ENCODE assay signal across 8 cellular contexts in genomic region chr15:83066761-83067637, GRCh38. TPM values are rescaled to one million over a fixed set of nuclear protein-coding genes. Genes with fewer than 3 reads are reported as not detected.
DNase-seq lines count a peak whose midpoint lies in the region; ATAC-seq, FAIRE-seq and TF ChIP-seq lines count a peak whose summit lies in the region.

BTBD1 (minus strand) TSS chr15:83067252; CDS start chr15:83067151, 101 bp downstream.

- H3K9me3 Mint-ChIP-seq in Calu3 (ENCODE audit: low read depth, unreplicated experiment), result no peaks in the 10 kb centered on the region

- dilution Hi-C loops in endothelial cell of umbilical vein (cut with MboI; ENCODE audit: extremely low pct_ligation_motif_present, low sequenced_read_pairs), result no loop called here

- intact Hi-C loops in Calu3 (cut with micrococcal nuclease; ENCODE audit: unreplicated experiment) (loop anchor here (5.0 kb wide), 3 partner anchors 55 to 140 kb away; partner anchors contain the start of genes C15orf40 and HDGFL3), endothelial cell of umbilical vein (cut with micrococcal nuclease) (loop anchor here (1.0 kb wide), 6 partner anchors 25 to 139 kb away; partner anchors contain the start of gene C15orf40)

- peaks cover 6% of the 10 kb centered on the region; the same call in 1 of the 2 replicates for H3F3A ChIP-seq in OCI-LY1 (ENCODE audit: insufficient read depth, low read length)

- FAIRE-seq in endothelial cell of umbilical vein (lab: Jason Lieb, UNC), result peak; percentile 90

- H3K4me2 ChIP-seq in OCI-LY1 (ENCODE audit: low read length), result peak within 1 kb of the TSS; percentile 86
- peak within 1 kb of the TSS; percentile 96 for H3K4me2 ChIP-seq in endothelial cell of umbilical vein (ENCODE audit: insufficient read depth, low read length)

- peak within 1 kb of the TSS; percentile 89 for H3K4me3 ChIP-seq in OCI-LY1 (ENCODE audit: low read depth, low read length, poor library complexity, severe bottlenecking)
- H3K4me3 ChIP-seq in endothelial cell of umbilical vein (replicated peaks in 1 of 3; ENCODE audit: insufficient read depth in 1 of 3, low read depth in 1 of 3, low read length in 3 of 3), result peak within 1 kb of the TSS; percentile 75 to 99 (median 98)
- H3K4me3 ChIP-seq in mononuclear cell (ENCODE audit: low read length), result peak within 1 kb of the TSS; percentile 86

- H3K4me1 ChIP-seq in OCI-LY1 (ENCODE audit: insufficient read depth, low read length, severe bottlenecking) (peaks cover 48% of the 10 kb centered on the region), endothelial cell of umbilical vein (ENCODE audit: control insufficient read depth, extremely low read depth, insufficient read depth, low read length) (peaks cover 36% of the 10 kb centered on the region), mononuclear cell (ENCODE audit: insufficient read depth, low read length) (peaks cover 38% of the 10 kb centered on the region)

- no peaks in the 10 kb centered on the region for H3K27me3 ChIP-seq in OCI-LY1 (ENCODE audit: insufficient read depth, low read length)
- H3K27me3 ChIP-seq in endothelial cell of umbilical vein (ENCODE audit: control insufficient read depth in 2 of 2, insufficient read depth in 2 of 2, low read length in 2 of 2), result no peaks in the 10 kb centered on the region
- H3K27me3 ChIP-seq in mononuclear cell (ENCODE audit: insufficient read depth, low read length), result no peaks in the 10 kb centered on the region

- CTCF ChIA-PET in Calu3 (lab: Charles Lee), result interaction anchor here (0.6 to 1.2 kb wide), 6 partner anchors 13 to 159 kb away, joined by 3 to 8 read pairs (median 4); partner anchors contain the start of gene C15orf40
- CTCF ChIA-PET in endothelial cell of umbilical vein (lab: Charles Lee), result interaction anchor here (0.7 to 1.9 kb wide), 11 partner anchors 10 to 56 kb away, joined by 3 to 22 read pairs (median 4); partner anchors contain the start of genes C15orf40 and TM6SF1

- peak within 1 kb of the TSS; percentile 66 for H3K4me3 Mint-ChIP-seq in Calu3 (ENCODE audit: low read depth, unreplicated experiment)

- H3K36me3 Mint-ChIP-seq in Calu3 (ENCODE audit: insufficient read depth, unreplicated experiment), result peaks cover 36% of the 10 kb centered on the region

- no peaks in the 10 kb centered on the region for H3K4me1 Mint-ChIP-seq in Calu3 (ENCODE audit: low read depth, unreplicated experiment)

- H3K9me2 ChIP-seq in OCI-LY1 (ENCODE audit: low read depth, low read length), result no peaks in the 10 kb centered on the region

- H3K79me2 ChIP-seq in OCI-LY1 (ENCODE audit: insufficient read depth, low read length) (peaks cover 48% of the 10 kb centered on the region), endothelial cell of umbilical vein (ENCODE audit: control insufficient read depth, insufficient read depth, low read length) (peaks cover 48% of the 10 kb centered on the region)

- TF ChIP-seq POLR2A in endothelial cell of umbilical vein (IDR thresholded peaks at IDR 0.05; ENCODE audit: low read depth, low read length), result peak; percentile 95

- TF ChIP-seq CTCF in Calu3 (IDR thresholded peaks at IDR 0.05; ENCODE audit: unreplicated experiment) (no peak), OCI-LY1 (IDR thresholded peaks at IDR 0.05; ENCODE audit: low read length) (no peak), endothelial cell of umbilical vein (IDR thresholded peaks at IDR 0.05; ENCODE audit: extremely low read depth in 1 of 2, insufficient read depth in 1 of 2, low read depth in 1 of 2, low read length in 2 of 2) (peak in 1 of 2 donors; percentile 14)

- H3K36me3 ChIP-seq in OCI-LY1 (ENCODE audit: insufficient read depth, low read length) (peaks cover 27% of the 10 kb centered on the region), endothelial cell of umbilical vein (ENCODE audit: control insufficient read depth in 2 of 2, extremely low read depth in 1 of 2, insufficient read depth in 2 of 2, low read length in 2 of 2) (no peaks in the 10 kb centered on the region)

- H3K9me1 ChIP-seq in endothelial cell of umbilical vein (replicated peaks; ENCODE audit: control insufficient read depth, extremely low read depth, insufficient read depth, low read length), result peaks cover 3% of the 10 kb centered on the region

- H2AFZ ChIP-seq in OCI-LY1 (ENCODE audit: low read length), result peak within 1 kb of the TSS; percentile 97
- H2AFZ ChIP-seq in endothelial cell of umbilical vein (ENCODE audit: low read depth, low read length), result peak within 1 kb of the TSS; percentile 99

- DNase-seq in Calu3 (peak; percentile 98), HT-29 (ENCODE audit: low spot score) (peak; percentile 96), endothelial cell of umbilical vein (ENCODE audit: low read depth, low spot score) (peak; percentile 93)
- DNase-seq in activated CD8-positive, alpha-beta memory T cell treated with anti-CD3 and anti-CD28 coated beads, Interleukin-2, amount 50 U/mL, for 48 hours, result peak; percentile 94
- DNase-seq in stimulated activated CD8-positive, alpha-beta memory T cell treated with anti-CD3 and anti-CD28 coated beads, Interleukin-2, amount 100 ng/mL, for 48 hours (ENCODE audit: low read depth in 2 of 2), result peak; percentile 87 to 88

- H3K27ac Mint-ChIP-seq in Calu3 (ENCODE audit: unreplicated experiment), result peak within 1 kb of the TSS; percentile 71

- POLR2A ChIA-PET in endothelial cell of umbilical vein (lab: Charles Lee), result interaction anchor here (0.6 to 1.0 kb wide), 3 partner anchors 14 to 60 kb away, joined by 3 to 4 read pairs (median 4); no protein-coding TSS in a partner anchor

- H3K9ac ChIP-seq in OCI-LY1 (ENCODE audit: low read length) (peak within 1 kb of the TSS; percentile 92), endothelial cell of umbilical vein (replicated peaks; ENCODE audit: extremely low read depth, insufficient read depth, low read length) (peak within 1 kb of the TSS; percentile 96)

- BruUV-seq in Calu3 (replicated peaks; lab: Mats Ljungman, UMichigan), result no TSS peak
- BruUV-seq in endothelial cell of umbilical vein (replicated peaks; lab: Mats Ljungman, UMichigan), result no TSS peak

- no peaks in the 10 kb centered on the region for H3K27me3 Mint-ChIP-seq in Calu3 (ENCODE audit: unreplicated experiment)

- H3K27ac ChIP-seq in OCI-LY1 (ENCODE audit: low read depth, low read length, poor library complexity, severe bottlenecking), result peak within 1 kb of the TSS; percentile 72
- peak within 1 kb of the TSS; percentile 66 for H3K27ac ChIP-seq in endothelial cell of umbilical vein (ENCODE audit: insufficient read depth, low read depth, low read length)

- H4K20me1 ChIP-seq in OCI-LY1 (ENCODE audit: insufficient read depth, low read length) (no peaks in the 10 kb centered on the region), endothelial cell of umbilical vein (replicated peaks; ENCODE audit: control insufficient read depth, extremely low read depth, insufficient read depth, low read length) (peaks cover 12% of the 10 kb centered on the region)

- H3K9me3 ChIP-seq in OCI-LY1 (ENCODE audit: low read length) (peaks cover 6% of the 10 kb centered on the region; the same call in 1 of the 2 replicates), endothelial cell of umbilical vein (replicated peaks; ENCODE audit: control insufficient read depth, insufficient read depth, low read length) (no peaks in the 10 kb centered on the region), mononuclear cell (ENCODE audit: low read depth, low read length) (no peaks in the 10 kb centered on the region)

- ATAC-seq in GM21360 (IDR thresholded peaks at IDR 0.05; ENCODE audit: unreplicated experiment), result peak; percentile 79

TF ChIP-seq in endothelial cell of umbilical vein, 7 proteins besides CTCF, POLR2A, EP300 and RAD21:
- peak; percentile 95 for TF ChIP-seq POLR2AphosphoS5 (IDR thresholded peaks at IDR 0.05; ENCODE audit: insufficient read depth, low read depth, low read length)
- no peak for TF ChIP-seq MYC (IDR thresholded peaks at IDR 0.05; ENCODE audit: low read depth, low read length)
- TF ChIP-seq FOS (IDR thresholded peaks at IDR 0.05; ENCODE audit: borderline replicate concordance, insufficient read depth, low read length), result peak; percentile 36
- TF ChIP-seq MAX (IDR thresholded peaks at IDR 0.05; ENCODE audit: insufficient read depth, insufficient read length), result peak; percentile 14
- no peak for TF ChIP-seq JUN (IDR thresholded peaks at IDR 0.05; ENCODE audit: borderline replicate concordance, insufficient read depth, insufficient read length, low read depth)
- TF ChIP-seq EZH2 (IDR thresholded peaks at IDR 0.05; ENCODE audit: borderline replicate concordance, low read depth, low read length, severe bottlenecking), result no peak
- TF ChIP-seq GATA2 (IDR thresholded peaks at IDR 0.05; ENCODE audit: insufficient read depth, insufficient read length, low read depth, low read length), result no peak

RNA-seq across cellular contexts. Expression of gene BTBD1, which starts in this region (rescaled TPM):
- 73.2 and 77.3 TPM in 2 replicates for total RNA-seq in Calu3 (2022)
- total RNA-seq in HT-29 (2014; rRNA removed; shearing (Covaris generic)), result 90.3 and 111 TPM in 2 replicates
- total RNA-seq in endothelial cell of umbilical vein, result 56.9 and 58.0 TPM in 2 replicates
- polyA plus RNA-seq in endothelial cell of umbilical vein, result 28.0 and 30.8 TPM in 2 replicates
- polyA plus RNA-seq in endothelial cell of umbilical vein (2011; cell fraction: cytosol; rRNA removed), result 30.4 and 32.0 TPM in 2 replicates
- polyA plus RNA-seq in endothelial cell of umbilical vein (2011; cell fraction: nucleus; rRNA removed), result 24.7 and 30.5 TPM in 2 replicates
- polyA plus RNA-seq in endothelial cell of umbilical vein (2012), result 38.6 and 58.5 TPM in 2 replicates
- polyA minus RNA-seq in endothelial cell of umbilical vein, result 51.7 and 56.0 TPM in 2 replicates
- 87.7 TPM for polyA minus RNA-seq in endothelial cell of umbilical vein (2011; cell fraction: cytosol; rRNA and poly(A)+ RNA removed)
- polyA minus RNA-seq in endothelial cell of umbilical vein (2011; cell fraction: nucleus; rRNA and poly(A)+ RNA removed), result 31.8 and 35.3 TPM in 2 replicates
- total RNA-seq in mononuclear cell, result 77.3 TPM

Comparison
In these comparisons a context has a peak if more than half of its experiments do, and no peak if none do; other contexts are left out.
1. Peak in every context shown above with its lines: DNase-seq, ATAC-seq, H3K4me3 ChIP-seq and H3K27ac ChIP-seq.